8 cellular contexts compared by ENCODE assay signal in genomic region chr12:48865441-48866290, GRCh38. TPM values are rescaled to one million over a fixed set of nuclear protein-coding genes. Genes with fewer than 3 reads are reported as not detected.
A peak's percentile ranks its signal among the peaks of the same experiment; 100 is the strongest.
DNase-seq lines count a peak whose midpoint lies in the region; ATAC-seq and TF ChIP-seq lines count a peak whose summit lies in the region.

RND1 (minus strand) TSS chr12:48865870; CDS start chr12:48865767, 103 bp downstream.

- H3K27me3 ChIP-seq in left lung = peaks cover 0 to 30% of the 10 kb centered on the region in 2 donors

- intact Hi-C loops in left lung (cut with DNase I) = no loop called here

- TF ChIP-seq CTCF in left lung (IDR thresholded peaks at IDR 0.05) = no peak

- H3K36me3 ChIP-seq in left lung = peaks cover 0 to 9% of the 10 kb centered on the region in 2 donors

- ATAC-seq in GM19351 (IDR thresholded peaks at IDR 0.05; ENCODE audit: unreplicated experiment) = peak; percentile 91
- ATAC-seq in HG03520 (IDR thresholded peaks at IDR 0.05; ENCODE audit: unreplicated experiment) = peak; percentile 88
- peak; percentile 94 for ATAC-seq in left lung

- no peaks in the 10 kb centered on the region for H3K9me3 ChIP-seq in left lung

- DNase-seq in C1 segment of cervical spinal cord (lab: John Stamatoyannopoulos, UW) (peak; percentile 47 to 94 (median 89)), NCI-H526 treated with DMSO at 0.1 percent for 48 hours (lab: John Stamatoyannopoulos, UW) (peak; percentile 89), dermis blood vessel endothelial cell (peak; percentile 97), left lung (peak; percentile 82 to 89)
- DNase-seq in activated CD4-positive, alpha-beta T cell treated with anti-CD3 and anti-CD28 coated beads, Interleukin-2, amount 50 U/mL, for 4 hours = peak; percentile 78 to 80
- peak; percentile 72 for DNase-seq in stimulated activated CD4-positive, alpha-beta T cell treated with anti-CD3 and anti-CD28 coated beads, Interleukin-2, amount 100 ng/mL, for 4 hours (ENCODE audit: low read depth)

- peaks cover 3 to 22% of the 10 kb centered on the region in 2 donors for H3K4me1 ChIP-seq in left lung

- peak within 1 kb of the TSS; percentile 19 to 33 for H3K27ac ChIP-seq in left lung

- peak within 1 kb of the TSS; percentile 60 to 66 for H3K4me3 ChIP-seq in left lung

RNA-seq across cellular contexts. Expression of gene RND1, which starts in this region (rescaled TPM):
- 3.4 and 10.9 TPM in 2 replicates for total RNA-seq in dermis blood vessel endothelial cell
- total RNA-seq in left lung = 10 to 100 TPM in 1 of 2 donors, 1 to 10 TPM in 1; 4.0 to 28.1 TPM

Comparison
In these comparisons a context has a peak if more than half of its experiments do, and no peak if none do; other contexts are left out.
1. Peak in every context shown above with its lines: DNase-seq, ATAC-seq, H3K4me3 ChIP-seq and H3K27ac ChIP-seq.